Comparison of ENCODE assay signal across 12 cellular contexts in the genomic region with DNA sequence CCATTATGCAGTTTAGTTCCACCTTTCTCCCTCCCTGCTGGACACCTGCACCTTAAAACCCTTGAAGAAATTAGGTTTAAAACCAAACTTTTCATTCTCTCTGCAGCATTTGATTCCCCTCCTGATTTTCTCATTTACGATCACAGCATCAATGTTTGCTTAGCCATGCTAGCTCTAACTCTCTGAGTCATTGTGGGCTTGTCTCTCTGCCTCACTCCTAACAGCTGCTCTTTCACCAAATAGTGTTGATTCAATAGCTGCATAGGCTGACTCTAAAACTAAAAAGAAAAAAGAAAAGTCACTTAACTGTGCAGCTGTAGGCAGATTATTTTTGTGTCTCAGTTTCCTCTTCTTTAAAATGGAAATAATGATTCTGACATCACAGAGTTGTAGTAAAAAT.
A peak's percentile ranks its signal among the peaks of the same experiment; 100 is the strongest.
DNase-seq lines count a peak whose midpoint lies in the region; ATAC-seq and TF ChIP-seq lines count a peak whose summit lies in the region.
"Had no signal": no experiment of that assay in that cellular context is flagged by ENCODE, and none has a peak within 500 bp of the region (broad histone marks: within the 10 kb centered on the region; RNA-seq: fewer than 3 reads in every experiment).

No MANE protein-coding gene starts in this region.

- no peak for TF ChIP-seq CTCF in brain microvascular endothelial cell (IDR thresholded peaks at IDR 0.05; ENCODE audit: low read depth, low read length, missing control alignments)

- H3K4me3 ChIP-seq in brain microvascular endothelial cell (ENCODE audit: low read depth, low read length), result no peak overlapping the region

- ATAC-seq in HG02840 (IDR thresholded peaks at IDR 0.05; ENCODE audit: low FRiP score, unreplicated experiment), result no peak

- DNase-seq in HPDE6-E6E7 (ENCODE audit: extremely low spot score) (peak; percentile 10), NCI-H345 treated with DMSO at 0.1 percent for 48 hours (lab: John Stamatoyannopoulos, UW; ENCODE audit: unreplicated experiment) (peak; percentile 75), brain microvascular endothelial cell (peak; percentile 45), renal cortical epithelial cell (ENCODE audit: low read depth) (peak; percentile 40), iPS-NIHi7 (ENCODE audit: extremely low spot score) (no peak), HK-2 (ENCODE audit: unreplicated experiment) (no peak)
- DNase-seq: activated T-cell treated with anti-CD3 and anti-CD28 coated beads, Interleukin-2, amount 50 U/mL, for 1 hour; dermis blood vessel endothelial cell; GOT3; MV-4-11; retina had no signal

- H3K27me3 ChIP-seq in brain microvascular endothelial cell (replicated peaks), result no peaks in the 10 kb centered on the region

- H3K36me3 ChIP-seq in brain microvascular endothelial cell (replicated peaks), result no peaks in the 10 kb centered on the region

- in situ Hi-C loops in brain microvascular endothelial cell (cut with HindIII; ENCODE audit: low pct_ligation_motif_present, low sequenced_read_pairs), result no loop called here

- H3K27ac ChIP-seq in brain microvascular endothelial cell, result no peak overlapping the region

Comparison
In these comparisons a context has a peak if more than half of its experiments do, and no peak if none do; other contexts are left out.
1. DNase-seq: peak in HPDE6-E6E7 (single experiment), NCI-H345 treated with DMSO at 0.1 percent for 48 hours (single experiment), brain microvascular endothelial cell (single experiment) and renal cortical epithelial cell (single experiment); none in iPS-NIHi7 (single experiment) and HK-2 (single experiment).